Comparison of ENCODE assay signal across 13 cellular contexts in genomic region chr9:4262735-4263141, GRCh38. TPM values are rescaled to one million over a fixed set of nuclear protein-coding genes. Genes with fewer than 3 reads are reported as not detected.
DNase-seq lines count a peak whose midpoint lies in the region; ATAC-seq and TF ChIP-seq lines count a peak whose summit lies in the region.
"Had no signal": no experiment of that assay in that cellular context is flagged by ENCODE, and none has a peak within 500 bp of the region (broad histone marks: within the 10 kb centered on the region; RNA-seq: fewer than 3 reads in every experiment).

No MANE protein-coding gene starts in this region.

- H3K27me3 ChIP-seq in breast epithelium (no peaks in the 10 kb centered on the region), dorsolateral prefrontal cortex (no peaks in the 10 kb centered on the region)

- H3K27me3 Mint-ChIP-seq in MCF 10A (ENCODE audit: insufficient read depth, unreplicated experiment) (no peaks in the 10 kb centered on the region), WTC11 (ENCODE audit: low read depth) (no peaks in the 10 kb centered on the region)
- no peaks in the 10 kb centered on the region for H3K27me3 Mint-ChIP-seq in activated T-cell treated with anti-CD3 and anti-CD28 coated beads, Interleukin-2, amount 50 U/mL, for 24 hours

- H3K4me1 ChIP-seq in breast epithelium = no peaks in the 10 kb centered on the region

- H3K4me1 Mint-ChIP-seq in MCF 10A (ENCODE audit: insufficient read depth, unreplicated experiment) = peaks cover 34% of the 10 kb centered on the region
- peaks cover 9% of the 10 kb centered on the region; the same call in 1 of the 2 replicates for H3K4me1 Mint-ChIP-seq in WTC11
- no peaks in the 10 kb centered on the region for H3K4me1 Mint-ChIP-seq in activated T-cell treated with anti-CD3 and anti-CD28 coated beads, Interleukin-2, amount 50 U/mL, for 24 hours (ENCODE audit: low read depth)
- H3K4me1 Mint-ChIP-seq: T-cell had no signal

- no peaks in the 10 kb centered on the region for H3K36me3 ChIP-seq in breast epithelium

- no peaks in the 10 kb centered on the region for H3K36me3 Mint-ChIP-seq in MCF 10A (ENCODE audit: insufficient read depth, unreplicated experiment)
- H3K36me3 Mint-ChIP-seq in WTC11 = no peaks in the 10 kb centered on the region
- H3K36me3 Mint-ChIP-seq in activated T-cell treated with anti-CD3 and anti-CD28 coated beads, Interleukin-2, amount 50 U/mL, for 24 hours (ENCODE audit: low read depth) = no peaks in the 10 kb centered on the region
- H3K36me3 Mint-ChIP-seq: T-cell had no signal

- no peak for TF ChIP-seq CTCF in MCF 10A (IDR thresholded peaks at IDR 0.05; ENCODE audit: unreplicated experiment)
- no peak for TF ChIP-seq CTCF in breast epithelium (IDR thresholded peaks at IDR 0.05)
- TF ChIP-seq CTCF in WTC11 (IDR thresholded peaks at IDR 0.05) = no peak
- no peak for TF ChIP-seq CTCF in dorsolateral prefrontal cortex (IDR thresholded peaks at IDR 0.05 in 54 of 56, conservative IDR thresholded peaks at IDR 0.05 in 2 of 56; ENCODE audit: low read depth in 1 of 56, partially characterized antibody in 56 of 56)

- intact Hi-C loops in MCF 10A (cut with micrococcal nuclease) (loop anchor here (5.0 kb wide), 1 partner anchor 35 kb away; no protein-coding TSS in a partner anchor), breast epithelium (cut with DNase I; ENCODE audit: low total_unique reads) (no loop called here), dorsolateral prefrontal cortex (cut with DNase I) (no loop called here)

- CTCF ChIA-PET in MCF 10A (lab: Yijun Ruan, JAX) = interaction anchor here (0.5 to 0.6 kb wide), 2 partner anchors 35 to 547 kb away, joined by 3 read pairs; no protein-coding TSS in a partner anchor
- CTCF ChIA-PET in WTC11 (lab: Charles Lee) = no interaction called here

- POLR2A ChIA-PET in MCF 10A (lab: Yijun Ruan, JAX) (no interaction called here), WTC11 (lab: Charles Lee) (no interaction called here)

- BruUV-seq in MCF 10A (replicated peaks; lab: Mats Ljungman, UMichigan) = no TSS peak

- H3K27ac Mint-ChIP-seq in MCF 10A (ENCODE audit: low read depth, unreplicated experiment) (peak overlapping the region; percentile 14), WTC11 (no peak overlapping the region)
- no peak overlapping the region for H3K27ac Mint-ChIP-seq in activated T-cell treated with anti-CD3 and anti-CD28 coated beads, Interleukin-2, amount 50 U/mL, for 24 hours
- H3K27ac Mint-ChIP-seq: T-cell had no signal

- DNase-seq in MCF 10A (ENCODE audit: unreplicated experiment) (peak; percentile 58), breast epithelium (ENCODE audit: low spot score in 2 of 2) (no peak), WTC11 (ENCODE audit: low spot score) (no peak), glomerular visceral epithelial cell (ENCODE audit: extremely low spot score) (peak; percentile 94), NCI-H2081 treated with DMSO at 0.1 percent for 48 hours (lab: John Stamatoyannopoulos, UW) (no peak), dorsolateral prefrontal cortex (no peak)
- DNase-seq in activated T-cell treated with anti-CD3 and anti-CD28 coated beads, Interleukin-2, amount 50 U/mL, for 24 hours = no peak
- DNase-seq: 8988T, cerebellar nuclear complex, NCI-H345, T-cell had no signal

- H3K4me3 ChIP-seq in breast epithelium = no peak overlapping the region
- H3K4me3 ChIP-seq in dorsolateral prefrontal cortex = no peak overlapping the region

- H3K9me3 Mint-ChIP-seq in MCF 10A (ENCODE audit: unreplicated experiment) (no peaks in the 10 kb centered on the region), WTC11 (no peaks in the 10 kb centered on the region)
- no peaks in the 10 kb centered on the region for H3K9me3 Mint-ChIP-seq in activated T-cell treated with anti-CD3 and anti-CD28 coated beads, Interleukin-2, amount 50 U/mL, for 24 hours
- H3K9me3 Mint-ChIP-seq: T-cell had no signal

- TF ChIP-seq POLR2A in breast epithelium (IDR thresholded peaks at IDR 0.05) = no peak

- no peak overlapping the region for H3K27ac ChIP-seq in breast epithelium
- no peak overlapping the region for H3K27ac ChIP-seq in dorsolateral prefrontal cortex

- H3K9me3 ChIP-seq in breast epithelium = no peaks in the 10 kb centered on the region

- ATAC-seq in WTC11 = 0 out of 2 replicates have a peak, but pooled peaks have one; percentile 28
- ATAC-seq in HG03432 (IDR thresholded peaks at IDR 0.05; ENCODE audit: unreplicated experiment) = no peak
- ATAC-seq: left lobe of liver, T-cell had no signal

- H3K4me3 Mint-ChIP-seq in MCF 10A (ENCODE audit: unreplicated experiment) = no peak overlapping the region
- H3K4me3 Mint-ChIP-seq in WTC11 = no peak overlapping the region
- no peak overlapping the region for H3K4me3 Mint-ChIP-seq in activated T-cell treated with anti-CD3 and anti-CD28 coated beads, Interleukin-2, amount 50 U/mL, for 24 hours
- H3K4me3 Mint-ChIP-seq: T-cell had no signal

TF ChIP-seq in WTC11, 78 proteins besides CTCF, POLR2A, EP300 and RAD21:
- TF ChIP-seq OVOL2 (CRISPR knock-in tag; IDR thresholded peaks at IDR 0.05; ENCODE audit: borderline replicate concordance) = no peak

RNA-seq across cellular contexts. Expression of gene GLIS3, which starts 37.1 kb away (rescaled TPM):
- total RNA-seq in MCF 10A (2022) = 1.1 TPM in 2 replicates
- 10 to 100 TPM; 20.6 to 36.6 (median 24.3) TPM for total RNA-seq in breast epithelium
- 0.57 to 1.2 TPM (median 0.99 TPM) in 3 replicates for total RNA-seq in WTC11 (2021)
- 100 to 1,000 TPM in 1 of 120 experiments, 10 to 100 TPM in 119; 13.7 to 107 (median 44.3) TPM for total RNA-seq in dorsolateral prefrontal cortex

Comparison
In these comparisons a context has a peak if more than half of its experiments do, and no peak if none do; other contexts are left out.
1. DNase-seq: peak in MCF 10A (single experiment) and glomerular visceral epithelial cell (single experiment); none in breast epithelium (0 of 2), WTC11 (single experiment), NCI-H2081 treated with DMSO at 0.1 percent for 48 hours (single experiment), dorsolateral prefrontal cortex (0 of 10) and activated T-cell treated with anti-CD3 and anti-CD28 coated beads, Interleukin-2, amount 50 U/mL, for 24 hours (single experiment).